In the genomic region with DNA sequence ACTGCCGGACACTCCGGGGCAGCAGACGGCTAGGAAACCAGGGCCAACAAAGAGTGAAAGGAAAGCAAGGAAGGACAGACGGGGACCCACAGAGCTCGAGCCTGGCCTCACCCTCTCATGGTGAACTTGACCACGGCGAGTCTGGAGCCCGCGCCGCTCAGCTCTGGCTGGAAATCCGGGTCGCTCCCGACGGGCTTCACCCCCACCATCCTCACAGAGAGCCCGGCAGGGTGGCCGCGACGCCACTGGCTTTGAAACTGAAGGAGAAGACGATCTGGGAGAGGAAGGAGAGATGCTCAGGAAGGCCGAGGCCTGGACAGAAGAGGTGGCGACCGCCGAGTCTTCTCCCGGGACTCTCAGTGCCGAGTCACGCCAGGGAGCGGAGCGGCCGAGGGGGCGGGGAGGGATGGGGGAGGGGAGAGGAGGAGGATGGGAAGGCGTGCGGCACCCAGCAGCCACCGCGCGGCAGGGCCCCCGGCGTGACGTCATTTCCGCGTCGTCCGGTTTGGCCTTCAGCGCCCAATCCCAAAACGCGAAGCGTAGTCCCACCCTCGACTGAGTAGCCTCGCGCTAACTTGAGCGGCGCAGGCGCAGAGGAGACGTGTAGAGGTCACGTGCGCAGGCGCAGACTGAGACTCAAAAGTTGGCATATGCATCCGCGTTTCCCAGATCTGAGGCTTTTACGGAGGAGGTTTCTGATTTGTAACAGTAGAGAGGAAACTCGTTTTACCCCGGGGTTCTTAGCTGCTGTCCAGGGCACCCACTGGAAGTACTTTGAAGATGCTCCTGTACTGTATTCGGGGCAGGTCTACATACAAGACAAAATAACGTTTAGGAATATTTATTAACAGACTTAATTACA, we compare ENCODE assay signal across 8 cellular contexts. TPM values are rescaled to one million over a fixed set of nuclear protein-coding genes. Genes with fewer than 3 reads are reported as not detected.
DNase-seq lines count a peak whose midpoint lies in the region; ATAC-seq, FAIRE-seq and TF ChIP-seq lines count a peak whose summit lies in the region.

Gene TXNL1, minus strand, starts transcription at position 361 of the 862 bp plus-strand sequence. Its CDS starts 152 bp downstream, at position 209.

- peak; percentile 59 for DNase-seq in NCI-H187 treated with DMSO at 0.1 percent for 48 hours (lab: John Stamatoyannopoulos, UW)
- DNase-seq in anterior cingulate cortex (lab: John Stamatoyannopoulos, UW), result peak; percentile 85 to 99 (median 97)
- DNase-seq in right atrium auricular region (ENCODE audit: low spot score), result peak; percentile 99
- peak; percentile 99 to 100 for DNase-seq in psoas muscle
- DNase-seq in urothelium cell line (ENCODE audit: low spot score), result peak; percentile 94

- H3K4me1 ChIP-seq in right atrium auricular region (peaks cover 0 to 38% of the 10 kb centered on the region in 2 donors), psoas muscle (peaks cover 32% of the 10 kb centered on the region)

- H3K36me3 ChIP-seq in right atrium auricular region, result no peaks in the 10 kb centered on the region
- H3K36me3 ChIP-seq in psoas muscle (ENCODE audit: insufficient read depth in 1 of 2, low read depth in 1 of 2), result peaks cover 0 to 7% of the 10 kb centered on the region in 2 donors

- TF ChIP-seq CTCF in right atrium auricular region (IDR thresholded peaks at IDR 0.05) (no peak), psoas muscle (IDR thresholded peaks at IDR 0.05) (no peak)

- peak; percentile 84 for ATAC-seq in GM18499 (IDR thresholded peaks at IDR 0.05; ENCODE audit: insufficient read depth, unreplicated experiment)
- peak; percentile 90 for ATAC-seq in HG02943 (IDR thresholded peaks at IDR 0.05; ENCODE audit: low read depth, unreplicated experiment)
- ATAC-seq in psoas muscle, result peak; percentile 97 to 100 (median 98)

- H3K4me3 ChIP-seq in right atrium auricular region (peak within 1 kb of the TSS; percentile 70 to 95), psoas muscle (peak within 1 kb of the TSS; percentile 98)

- H3K27ac ChIP-seq in right atrium auricular region (peak within 1 kb of the TSS; percentile 94 to 99), psoas muscle (peak within 1 kb of the TSS; percentile 99)

- H3K9me3 ChIP-seq in right atrium auricular region, result no peaks in the 10 kb centered on the region
- no peaks in the 10 kb centered on the region for H3K9me3 ChIP-seq in psoas muscle

- peak; percentile 77 for FAIRE-seq in urothelium cell line (lab: Jason Lieb, UNC)

- intact Hi-C loops in T-helper 2 cell treated with Interferon-gamma antibody and Interleukin-4, amounts not matched to agents 100 ng/mL and 5 ng/mL, for 36 hours (cut with micrococcal nuclease), result loop anchor here (1.0 to 5.0 kb wide), 6 partner anchors 13 to 1161 kb away; partner anchors contain the start of genes NARS1, TCF4 and WDR7
- intact Hi-C loops in psoas muscle (cut with DNase I), result no loop called here

- 0 to 1% (median 1%) methylated on average over 55 to 63 of the region's 63 CpGs for WGBS in psoas muscle, 3 donors

- no peaks in the 10 kb centered on the region for H3K27me3 ChIP-seq in right atrium auricular region
- no peaks in the 10 kb centered on the region for H3K27me3 ChIP-seq in psoas muscle (ENCODE audit: insufficient read depth in 3 of 3, low read length in 2 of 3)

RNA-seq across cellular contexts. Expression of gene TXNL1, which starts in this region (rescaled TPM):
- 60.3 and 67.0 TPM in 2 replicates for total RNA-seq in T-helper 2 cell treated with Interferon-gamma antibody and Interleukin-4, amounts not matched to agents 100 ng/mL and 5 ng/mL, for 36 hours
- total RNA-seq in right atrium auricular region (10 to 100 TPM; 45.8 to 59.1 TPM), psoas muscle (100 to 1,000 TPM; 118 to 172 (median 143) TPM)
- 100 to 1,000 TPM; 116 to 186 (median 117) TPM for polyA plus RNA-seq in psoas muscle

Comparison
In these comparisons a context has a peak if more than half of its experiments do, and no peak if none do; other contexts are left out.
1. Peak in every context shown above with its lines: DNase-seq, ATAC-seq, H3K4me3 ChIP-seq and H3K27ac ChIP-seq.